Comparison of ENCODE assay signal across 8 cellular contexts in the genomic region with DNA sequence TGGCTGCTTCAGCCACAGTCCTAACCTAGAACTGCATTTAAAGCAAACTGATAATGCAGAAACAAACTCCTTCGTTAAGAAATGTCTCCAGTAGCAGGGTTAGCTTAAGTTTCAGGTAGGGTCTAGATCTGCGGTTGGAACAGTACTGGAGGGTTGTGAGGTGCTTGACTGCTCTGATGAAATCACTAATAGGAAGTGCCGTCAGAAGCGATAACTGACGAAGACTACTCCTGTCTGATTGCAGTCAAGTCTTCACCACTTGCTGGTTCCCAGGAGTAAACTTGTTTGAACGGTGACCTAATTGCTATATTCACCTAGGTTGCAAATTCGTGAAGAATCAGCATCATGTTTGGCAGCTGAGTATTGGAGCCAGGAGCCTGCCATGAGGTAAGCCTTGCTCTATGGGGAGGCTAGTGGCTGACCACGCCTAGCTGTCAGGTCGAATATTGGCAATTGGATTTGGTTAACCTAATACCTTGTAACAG. TPM values are rescaled to one million over a fixed set of nuclear protein-coding genes. Genes with fewer than 3 reads are reported as not detected.
A peak's percentile ranks its signal among the peaks of the same experiment; 100 is the strongest.
DNase-seq lines count a peak whose midpoint lies in the region; ATAC-seq, FAIRE-seq and TF ChIP-seq lines count a peak whose summit lies in the region.

No MANE protein-coding gene starts in this region.

- H3K27ac ChIP-seq in HCT116 (ENCODE audit: low read depth, low read length) (peak overlapping the region; percentile 97), RWPE2 (ENCODE audit: poor library complexity, severe bottlenecking) (peak overlapping the region; percentile 93), H1 (ENCODE audit: low read depth, low read length) (peak overlapping the region; percentile 80), neural progenitor cell (peak overlapping the region; percentile 15)

- H3K4me1 Mint-ChIP-seq in neural progenitor cell, result peaks cover 49% of the 10 kb centered on the region

- H3K18ac ChIP-seq in H1 (ENCODE audit: extremely low read depth, low read length), result peak overlapping the region; percentile 96

- intact Hi-C loops in HCT116 (cut with micrococcal nuclease), result loop anchor here (2.0 to 5.0 kb wide), 3 partner anchors 53 to 153 kb away; no protein-coding TSS in a partner anchor

- no peak overlapping the region for H2BK12ac ChIP-seq in H1 (ENCODE audit: low read depth, low read length)

- DNase-seq in HCT116 (ENCODE audit: low read depth, low spot score) (no peak), RWPE2 (ENCODE audit: low spot score) (no peak), H1 (ENCODE audit: low read depth in 1 of 2, low spot score in 2 of 2) (no peak), neural progenitor cell (ENCODE audit: low spot score) (no peak), SW480 (ENCODE audit: low spot score) (no peak), NCI-H1092 (lab: John Stamatoyannopoulos, UW) (no peak), T-helper 9 cell (no peak)

- no peak overlapping the region for H3K23ac ChIP-seq in H1 (ENCODE audit: insufficient read length)

- ATAC-seq in HCT116, result no peak
- ATAC-seq in RWPE2 (ENCODE audit: low read depth), result no peak
- no peak for ATAC-seq in GM21367 (IDR thresholded peaks at IDR 0.05; ENCODE audit: unreplicated experiment)

- H3K4ac ChIP-seq in H1 (replicated peaks; ENCODE audit: insufficient read length, low read depth, low read length), result peak overlapping the region; percentile 22

- no peak overlapping the region; the same call in 1 of the 2 replicates for H2AK5ac ChIP-seq in H1 (ENCODE audit: low read depth, low read length)

- no peaks in the 10 kb centered on the region for H3K9me3 Mint-ChIP-seq in neural progenitor cell

- H3K79me2 ChIP-seq in HCT116 (ENCODE audit: insufficient read depth, low read length), result peaks cover 57% of the 10 kb centered on the region
- peaks cover 3 to 17% of the 10 kb centered on the region in 2 experiments; a peak in 2 of 4 replicates for H3K79me2 ChIP-seq in H1 (ENCODE audit: control insufficient read depth in 1 of 2, insufficient read depth in 2 of 2, low read length in 2 of 2)
- peaks cover 54% of the 10 kb centered on the region for H3K79me2 ChIP-seq in neural progenitor cell (ENCODE audit: low read depth)

- H3K27me3 Mint-ChIP-seq in neural progenitor cell (ENCODE audit: insufficient read depth, low read depth), result peaks cover 9% of the 10 kb centered on the region

- H3K36me3 Mint-ChIP-seq in neural progenitor cell, result peaks cover 24% of the 10 kb centered on the region

- no peaks in the 10 kb centered on the region for H3K9me3 ChIP-seq in HCT116 (ENCODE audit: control insufficient read depth in 1 of 2, insufficient read depth in 1 of 2, low read depth in 1 of 2, low read length in 2 of 2)
- no peaks in the 10 kb centered on the region for H3K9me3 ChIP-seq in RWPE2 (ENCODE audit: severe bottlenecking)
- no peaks in the 10 kb centered on the region for H3K9me3 ChIP-seq in H1 (ENCODE audit: insufficient read depth in 2 of 2, low read depth in 1 of 2, low read length in 1 of 2)
- no peaks in the 10 kb centered on the region for H3K9me3 ChIP-seq in neural progenitor cell (ENCODE audit: low read depth)

- H3K9ac ChIP-seq in HCT116 (ENCODE audit: low read length) (peak overlapping the region; percentile 100), H1 (replicated peaks in 1 of 4; ENCODE audit: extremely low read depth in 1 of 4, low read depth in 3 of 4, low read length in 3 of 4) (peak overlapping the region; percentile 88 to 99 (median 89)), neural progenitor cell (peak overlapping the region; percentile 71)

- no peak for TF ChIP-seq EP300 in H1 (IDR thresholded peaks at IDR 0.05; ENCODE audit: borderline replicate concordance in 1 of 2, low read depth in 2 of 2, low read length in 2 of 2)

- H4K20me1 ChIP-seq in HCT116 (ENCODE audit: insufficient read depth) (peaks cover 27% of the 10 kb centered on the region; the same call in 1 of the 2 replicates), H1 (replicated peaks in 1 of 2; ENCODE audit: control insufficient read depth in 1 of 2, insufficient read depth in 2 of 2, low read length in 2 of 2) (peaks cover 0 to 22% of the 10 kb centered on the region in 2 experiments), neural progenitor cell (ENCODE audit: low read depth) (peaks cover 56% of the 10 kb centered on the region)

- no peak overlapping the region for H4K8ac ChIP-seq in H1 (ENCODE audit: extremely low read depth, insufficient read depth, low read length)

- peak overlapping the region; percentile 93 for H3K27ac Mint-ChIP-seq in neural progenitor cell

- peaks cover 4% of the 10 kb centered on the region; the same call in 1 of the 2 replicates for H3K79me1 ChIP-seq in H1 (ENCODE audit: low read depth, low read length)

- no peak overlapping the region for H3K14ac ChIP-seq in H1 (ENCODE audit: insufficient read length)

- no peak for TF ChIP-seq CTCF in HCT116 (IDR thresholded peaks at IDR 0.05 in 2 of 3, conservative IDR thresholded peaks at IDR 0.05 in 1 of 3; ENCODE audit: borderline replicate concordance in 1 of 3, insufficient read depth in 1 of 3, low read depth in 2 of 3, low read length in 2 of 3)
- TF ChIP-seq CTCF in RWPE2 (IDR thresholded peaks at IDR 0.05; ENCODE audit: poor library complexity, severe bottlenecking), result no peak
- TF ChIP-seq CTCF in H1 (IDR thresholded peaks at IDR 0.05; ENCODE audit: control extremely low read depth in 1 of 3, insufficient read depth in 1 of 3, low read depth in 1 of 3, low read length in 3 of 3), result no peak
- no peak for TF ChIP-seq CTCF in neural progenitor cell (IDR thresholded peaks at IDR 0.05)

- H2BK20ac ChIP-seq in H1 (ENCODE audit: low read length), result no peak overlapping the region

- POLR2A ChIA-PET in HCT116 (lab: Charles Lee) (interaction anchor here (1.9 to 7.1 kb wide), 4 partner anchors 12 to 59 kb away, joined by 9 to 93 read pairs (median 21); a partner anchor contains a TSS), H1 (lab: Charles Lee; ENCODE audit: partially characterized antibody) (interaction anchor here (1.2 to 9.3 kb wide), 15 partner anchors 12 to 127 kb away, joined by 3 to 204 read pairs (median 14); a partner anchor contains a TSS)

- H3K36me3 ChIP-seq in HCT116 (ENCODE audit: control insufficient read depth in 1 of 2, insufficient read depth in 2 of 2, low read length in 2 of 2), result peaks cover 24 to 53% of the 10 kb centered on the region in 2 experiments
- peaks cover 60% of the 10 kb centered on the region for H3K36me3 ChIP-seq in RWPE2 (ENCODE audit: low read depth)
- peaks cover 18 to 55% (median 38%) of the 10 kb centered on the region in 4 experiments for H3K36me3 ChIP-seq in H1 (ENCODE audit: control insufficient read depth in 2 of 4, insufficient read depth in 4 of 4, low read length in 3 of 4)
- H3K36me3 ChIP-seq in neural progenitor cell, result peaks cover 6% of the 10 kb centered on the region

- peak overlapping the region; percentile 55 for H3K56ac ChIP-seq in H1 (replicated peaks; ENCODE audit: insufficient read length, low read depth, low read length)

- no peak for FAIRE-seq in H1 (lab: Jason Lieb, UNC)

- TF ChIP-seq RAD21 in HCT116 (IDR thresholded peaks at IDR 0.05; ENCODE audit: low read depth) (no peak), H1 (IDR thresholded peaks at IDR 0.05 in 1 of 2, conservative IDR thresholded peaks at IDR 0.05 in 1 of 2; ENCODE audit: low read depth in 2 of 2, low read length in 2 of 2) (no peak)

- H2BK5ac ChIP-seq in H1 (ENCODE audit: low read depth, low read length), result peak overlapping the region; percentile 16; the same call in 1 of the 2 replicates

- RAD21 ChIA-PET in HCT116 (lab: Charles Lee; ENCODE audit: low non-redundant PET in 1 of 2, low total read pairs in 2 of 2, uncharacterized antibody in 2 of 2, unreplicated experiment in 2 of 2), result interaction anchor here in 1 of 2 experiments (0.7 kb wide), 1 partner anchor 76 kb away, joined by 3 read pairs; no protein-coding TSS in a partner anchor

- H2AFZ ChIP-seq in HCT116 (ENCODE audit: low read depth, low read length, poor library complexity, severe bottlenecking) (no peak overlapping the region), H1 (ENCODE audit: low read length) (no peak overlapping the region), neural progenitor cell (replicated peaks) (no peak overlapping the region)

- H4K91ac ChIP-seq in H1 (replicated peaks; ENCODE audit: insufficient read length, low read length), result no peak overlapping the region

- H3F3A ChIP-seq in neural progenitor cell (ENCODE audit: low read depth), result peaks cover 59% of the 10 kb centered on the region

- BruUV-seq in HCT116 (replicated peaks; lab: Mats Ljungman, UMichigan), result no TSS peak

- H3K23me2 ChIP-seq in H1 (ENCODE audit: low read depth, low read length), result peaks cover 14% of the 10 kb centered on the region

- 36% methylated on average over 9 of the region's 9 CpGs; no CpG with 5 or more reads in 1 of the 2 experiments for WGBS in H1 (ENCODE audit: extremely low coverage in 1 of 2, insufficient coverage in 1 of 2, insufficient read length in 1 of 2, insufficient replicate concordance in 2 of 2, low coverage in 1 of 2, low lambda C conversion rate in 2 of 2, missing lambda C conversion rate in 1 of 2), 2 experiments

- TF ChIP-seq POLR2A in HCT116 (IDR thresholded peaks at IDR 0.05; ENCODE audit: borderline replicate concordance, extremely low read depth, insufficient read depth, insufficient read length) (no peak), H1 (IDR thresholded peaks at IDR 0.05; ENCODE audit: control extremely low read depth in 1 of 2, low read depth in 2 of 2, low read length in 2 of 2) (peak in 1 of 2 experiments; percentile 54; a peak in 2 of 3 replicates)

- H3K4me2 ChIP-seq in HCT116 (ENCODE audit: low read length) (peak overlapping the region; percentile 89), H1 (ENCODE audit: insufficient read depth in 1 of 2, low read depth in 2 of 2, low read length in 2 of 2) (peak overlapping the region; percentile 92 to 93), neural progenitor cell (peak overlapping the region; percentile 98)

- peaks cover 10 to 56% of the 10 kb centered on the region in 2 experiments; a peak in 3 of 4 replicates for H3K4me1 ChIP-seq in HCT116 (ENCODE audit: control insufficient read depth in 1 of 2, insufficient read depth in 2 of 2, low read length in 2 of 2)
- H3K4me1 ChIP-seq in RWPE2 (ENCODE audit: insufficient read depth, poor library complexity, severe bottlenecking), result peaks cover 12% of the 10 kb centered on the region
- peaks cover 2 to 21% (median 11%) of the 10 kb centered on the region in 4 experiments for H3K4me1 ChIP-seq in H1 (replicated peaks in 1 of 4; ENCODE audit: control insufficient read depth in 3 of 4, insufficient read depth in 4 of 4, low read length in 3 of 4)
- H3K4me1 ChIP-seq in neural progenitor cell, result peaks cover 32% of the 10 kb centered on the region

- peak overlapping the region; percentile 94 to 99 for H3K4me3 ChIP-seq in HCT116 (replicated peaks in 1 of 2; ENCODE audit: low read depth in 1 of 2, low read length in 2 of 2)
- H3K4me3 ChIP-seq in RWPE2 (ENCODE audit: severe bottlenecking), result peak overlapping the region; percentile 90
- peak overlapping the region; percentile 93 to 98 (median 96) for H3K4me3 ChIP-seq in H1 (ENCODE audit: extremely low read depth in 1 of 4, insufficient read depth in 2 of 4, low read depth in 3 of 4, low read length in 4 of 4)
- peak overlapping the region; percentile 77 for H3K4me3 ChIP-seq in neural progenitor cell

- no peak overlapping the region for H2BK120ac ChIP-seq in H1 (replicated peaks; ENCODE audit: low read depth, low read length)

- H4K5ac ChIP-seq in H1 (ENCODE audit: insufficient read length, low read depth, low read length), result peak overlapping the region; percentile 8

- no peaks in the 10 kb centered on the region for H3K27me3 ChIP-seq in HCT116 (ENCODE audit: insufficient read depth, low read length)
- no peaks in the 10 kb centered on the region for H3K27me3 ChIP-seq in RWPE2 (ENCODE audit: insufficient read depth, poor library complexity, severe bottlenecking)
- H3K27me3 ChIP-seq in H1 (replicated peaks in 1 of 4; ENCODE audit: control insufficient read depth in 3 of 4, extremely low read depth in 1 of 4, insufficient read depth in 3 of 4, low read length in 3 of 4), result no peaks in the 10 kb centered on the region
- H3K27me3 ChIP-seq in neural progenitor cell, result no peaks in the 10 kb centered on the region

- H3K4me3 Mint-ChIP-seq in neural progenitor cell, result peak overlapping the region; percentile 99

- H3K9me2 ChIP-seq in HCT116 (ENCODE audit: insufficient read depth), result no peaks in the 10 kb centered on the region

- CTCF ChIA-PET in HCT116 (lab: Charles Lee), result no interaction called here
- CTCF ChIA-PET in H1 (lab: Charles Lee; ENCODE audit: partially characterized antibody), result interaction anchor here (0.6 to 36.9 kb wide), 5 partner anchors 12 to 1563 kb away, joined by 3 to 941 read pairs (median 4); no protein-coding TSS in a partner anchor

- H2BK15ac ChIP-seq in H1 (ENCODE audit: low read length), result no peak overlapping the region

RNA-seq across cellular contexts. Expression of a gene that starts 24.5 kb away (rescaled TPM):
- total RNA-seq in HCT116 (2021; ENCODE audit: unreplicated experiment) (2.7 TPM), neural progenitor cell (ENCODE audit: low replicate concordance) (0.49 and 0.53 TPM in 2 replicates)
- polyA plus RNA-seq in HCT116 (2012), result 1.4 and 2.5 TPM in 2 replicates
- 1.6 and 2.1 TPM in 2 replicates for total RNA-seq in H1 (2021; fragmentation: NEBNext Ultra II Directional; extraction: Animal tissue kit (Norgen Biotek cat#: 25700))
- polyA plus RNA-seq in H1 (2011; rRNA removed), result 1.7 and 1.8 TPM in 2 replicates
- polyA plus RNA-seq in H1 (2011; cell fraction: cytosol; rRNA removed), result 2.5 TPM
- polyA plus RNA-seq in H1 (2011; cell fraction: nucleus; rRNA removed), result 4.0 TPM
- polyA plus RNA-seq in H1 (2012, experiment 1 of 2), result 0.87 to 3.4 TPM (median 2.7 TPM) in 4 replicates
- polyA plus RNA-seq in H1 (2012, experiment 2 of 2), result 1.2 TPM
- polyA plus RNA-seq in H1 (2013, experiment 1 of 2), result 3.7 TPM
- polyA plus RNA-seq in H1 (2013, experiment 2 of 2), result 3.3 TPM
- polyA minus RNA-seq in H1 (2011; rRNA and poly(A)+ RNA removed), result 2.0 and 2.6 TPM in 2 replicates
- 2.1 TPM for polyA minus RNA-seq in H1 (2011; cell fraction: cytosol; rRNA and poly(A)+ RNA removed)
- 1.1 TPM for polyA minus RNA-seq in H1 (2011; cell fraction: nucleus; rRNA and poly(A)+ RNA removed)

RNA-seq across cellular contexts. Expression of a gene that starts 52.1 kb away (rescaled TPM):
- total RNA-seq in HCT116 (2021; ENCODE audit: unreplicated experiment) (2.3 TPM), neural progenitor cell (ENCODE audit: low replicate concordance) (4.0 and 7.2 TPM in 2 replicates)
- polyA plus RNA-seq in HCT116 (2012), result 2.4 and 2.7 TPM in 2 replicates
- total RNA-seq in H1 (2021; fragmentation: NEBNext Ultra II Directional; extraction: Animal tissue kit (Norgen Biotek cat#: 25700)), result 7.2 and 9.9 TPM in 2 replicates
- 9.7 and 10.5 TPM in 2 replicates for polyA plus RNA-seq in H1 (2011; rRNA removed)
- 9.6 TPM for polyA plus RNA-seq in H1 (2011; cell fraction: cytosol; rRNA removed)
- 12.6 TPM for polyA plus RNA-seq in H1 (2011; cell fraction: nucleus; rRNA removed)
- 4.8 to 8.9 TPM (median 7.2 TPM) in 4 replicates for polyA plus RNA-seq in H1 (2012, experiment 1 of 2)
- polyA plus RNA-seq in H1 (2012, experiment 2 of 2), result 4.5 TPM
- 5.1 TPM for polyA plus RNA-seq in H1 (2013, experiment 1 of 2)
- 5.4 TPM for polyA plus RNA-seq in H1 (2013, experiment 2 of 2)
- polyA minus RNA-seq in H1 (2011; rRNA and poly(A)+ RNA removed), result 7.3 and 8.1 TPM in 2 replicates
- polyA minus RNA-seq in H1 (2011; cell fraction: cytosol; rRNA and poly(A)+ RNA removed), result 5.5 TPM
- 20.8 TPM for polyA minus RNA-seq in H1 (2011; cell fraction: nucleus; rRNA and poly(A)+ RNA removed)

RNA-seq across cellular contexts. Expression of a gene that starts 59.0 kb away (rescaled TPM):
- 2,378 TPM for total RNA-seq in HCT116 (2021; ENCODE audit: unreplicated experiment)
- polyA plus RNA-seq in HCT116 (2012), result 2,949 and 2,985 TPM in 2 replicates
- 1,585 and 1,597 TPM in 2 replicates for total RNA-seq in H1 (2021; fragmentation: NEBNext Ultra II Directional; extraction: Animal tissue kit (Norgen Biotek cat#: 25700))
- polyA plus RNA-seq in H1 (2011; rRNA removed), result 1,439 and 1,605 TPM in 2 replicates
- 2,021 TPM for polyA plus RNA-seq in H1 (2011; cell fraction: cytosol; rRNA removed)
- 1,851 TPM for polyA plus RNA-seq in H1 (2011; cell fraction: nucleus; rRNA removed)
- 2,168 to 2,404 TPM (median 2,303 TPM) in 4 replicates for polyA plus RNA-seq in H1 (2012, experiment 1 of 2)
- 694 TPM for polyA plus RNA-seq in H1 (2012, experiment 2 of 2)
- 1,954 TPM for polyA plus RNA-seq in H1 (2013, experiment 1 of 2)
- 1,995 TPM for polyA plus RNA-seq in H1 (2013, experiment 2 of 2)
- 1,078 and 1,386 TPM in 2 replicates for polyA minus RNA-seq in H1 (2011; rRNA and poly(A)+ RNA removed)
- 722 TPM for polyA minus RNA-seq in H1 (2011; cell fraction: cytosol; rRNA and poly(A)+ RNA removed)
- 522 TPM for polyA minus RNA-seq in H1 (2011; cell fraction: nucleus; rRNA and poly(A)+ RNA removed)
- total RNA-seq in neural progenitor cell (ENCODE audit: low replicate concordance), result 1,249 and 1,476 TPM in 2 replicates

Comparison
In these comparisons a context has a peak if more than half of its experiments do, and no peak if none do; other contexts are left out.
1. H3K27ac ChIP-seq: peak in every context shown above with its lines; median percentile 97 in HCT116; 93 in RWPE2; 80 in H1; 15 in neural progenitor cell.